ENCODE assay signal across 8 cellular contexts in the genomic region with DNA sequence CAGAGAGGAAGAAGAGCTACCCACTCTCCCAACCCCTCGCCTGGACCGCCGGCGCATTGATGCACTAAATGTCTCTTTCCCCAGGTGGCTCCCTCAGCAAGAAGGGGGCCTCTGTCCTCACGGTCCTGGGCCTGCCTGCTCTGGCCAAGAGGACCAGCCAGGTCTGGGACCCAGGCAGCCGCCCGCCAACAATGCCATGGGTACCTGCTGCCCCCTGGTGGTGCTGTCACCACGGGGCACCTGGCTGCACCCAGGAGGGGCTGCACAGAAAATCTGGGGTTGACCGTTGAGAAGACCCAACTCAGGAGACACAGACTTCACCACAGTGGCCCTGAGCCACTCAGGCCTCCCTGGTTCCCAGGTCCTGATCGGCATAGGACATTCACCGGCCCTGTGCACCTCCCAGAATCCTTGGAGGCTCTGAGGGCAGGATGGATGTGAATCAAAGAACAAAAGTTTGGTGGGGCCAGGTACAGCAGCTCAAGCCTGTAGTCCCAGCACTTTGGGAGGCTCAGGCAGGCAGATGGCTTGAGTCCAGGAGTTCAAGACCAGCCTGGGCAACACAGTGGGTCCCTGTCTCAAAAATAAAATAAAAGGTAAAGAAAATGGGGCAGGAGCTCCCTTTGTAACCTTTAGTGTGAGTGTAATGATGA. TPM values are rescaled to one million over a fixed set of nuclear protein-coding genes. Genes with fewer than 3 reads are reported as not detected.
DNase-seq lines count a peak whose midpoint lies in the region; ATAC-seq, FAIRE-seq and TF ChIP-seq lines count a peak whose summit lies in the region.

No MANE protein-coding gene starts in this region.

- peak overlapping the region; percentile 70 for H3K4me3 Mint-ChIP-seq in activated T-helper 1 cell treated with anti-CD3 and anti-CD28 coated beads, Interleukin-12 subunit alpha, Interleukin-12 subunit beta, Interleukin-2, Interleukin-4 antibody, amounts not matched to agents 30 ng/mL and 10 ng/mL and 1 ng/mL, durations not matched to agents 14 hours and 24 hours and 36 hours

- H3K27ac Mint-ChIP-seq in activated T-helper 1 cell treated with anti-CD3 and anti-CD28 coated beads, Interleukin-12 subunit alpha, Interleukin-12 subunit beta, Interleukin-2, Interleukin-4 antibody, amounts not matched to agents 30 ng/mL and 10 ng/mL and 1 ng/mL, durations not matched to agents 14 hours and 24 hours and 36 hours: no peak overlapping the region

- H3K4me1 ChIP-seq in testis: peaks cover 9% of the 10 kb centered on the region

- H3K4me1 Mint-ChIP-seq in activated T-helper 1 cell treated with anti-CD3 and anti-CD28 coated beads, Interleukin-12 subunit alpha, Interleukin-12 subunit beta, Interleukin-2, Interleukin-4 antibody, amounts not matched to agents 30 ng/mL and 10 ng/mL and 1 ng/mL, durations not matched to agents 14 hours and 24 hours and 36 hours (ENCODE audit: low read depth): no peaks in the 10 kb centered on the region

- 18 to 24% methylated on average over 6 to 11 of the region's 11 CpGs for WGBS in testis, 2 donors

- in situ Hi-C loops in Caki2 (cut with HindIII; ENCODE audit: low pct_unique_long_range_greater_than_20kb, low sequenced_read_pairs): no loop called here

- FAIRE-seq in HTR-8/SVneo (lab: Jason Lieb, UNC): peak; percentile 76

- TF ChIP-seq CTCF in RWPE1 (conservative IDR thresholded peaks at IDR 0.05; ENCODE audit: low read depth) (peak; percentile 100), fibroblast of the aortic adventitia (IDR thresholded peaks at IDR 0.05; ENCODE audit: insufficient read depth, low read length) (peak; percentile 99), testis (IDR thresholded peaks at IDR 0.05) (peak; percentile 98 to 99 (median 98))

- no peak for ATAC-seq in HG03521 (IDR thresholded peaks at IDR 0.05; ENCODE audit: unreplicated experiment)

- no peaks in the 10 kb centered on the region for H3K27me3 ChIP-seq in testis

- no peaks in the 10 kb centered on the region for H3K36me3 Mint-ChIP-seq in activated T-helper 1 cell treated with anti-CD3 and anti-CD28 coated beads, Interleukin-12 subunit alpha, Interleukin-12 subunit beta, Interleukin-2, Interleukin-4 antibody, amounts not matched to agents 30 ng/mL and 10 ng/mL and 1 ng/mL, durations not matched to agents 14 hours and 24 hours and 36 hours (ENCODE audit: low read depth)

- DNase-seq in Caki2 (ENCODE audit: low read depth) (peak; percentile 55), HTR-8/SVneo (ENCODE audit: insufficient read length, low spot score) (peak; percentile 75), RWPE1 (ENCODE audit: low spot score) (peak; percentile 88), fibroblast of the aortic adventitia (ENCODE audit: low read depth) (peak; percentile 66), nucleus accumbens (lab: John Stamatoyannopoulos, UW) (peak in 50 of 56 donors; percentile 32 to 85 (median 57)), testis (peak; percentile 78)
- DNase-seq in activated T-helper 1 cell treated with anti-CD3 and anti-CD28 coated beads, Interleukin-12 subunit alpha, Interleukin-12 subunit beta, Interleukin-2, Interleukin-4 antibody, amounts not matched to agents 30 ng/mL and 10 ng/mL and 1 ng/mL, durations not matched to agents 14 hours and 24 hours and 36 hours (ENCODE audit: low spot score): peak; percentile 51

- intact Hi-C loops in activated T-helper 1 cell treated with anti-CD3 and anti-CD28 coated beads, Interleukin-12 subunit alpha, Interleukin-12 subunit beta, Interleukin-2, Interleukin-4 antibody, amounts not matched to agents 30 ng/mL and 10 ng/mL and 1 ng/mL, durations not matched to agents 14 hours and 24 hours and 36 hours (cut with micrococcal nuclease): loop anchor here (1.0 to 5.0 kb wide), 4 partner anchors 105 to 577 kb away; partner anchors contain the start of gene REXO4
- intact Hi-C loops in testis (cut with DNase I; ENCODE audit: low total_unique reads): no loop called here

- H3K36me3 ChIP-seq in testis (ENCODE audit: low read depth, missing control alignments): no peaks in the 10 kb centered on the region

- H3K27ac ChIP-seq in RWPE1: peak overlapping the region; percentile 99
- H3K27ac ChIP-seq in testis: no peak overlapping the region

- H3K4me3 ChIP-seq in fibroblast of the aortic adventitia (ENCODE audit: low read depth, low read length) (no peak overlapping the region), testis (no peak overlapping the region)

- no peak for TF ChIP-seq POLR2A in testis (IDR thresholded peaks at IDR 0.05)

- H3K9me3 ChIP-seq in testis: no peaks in the 10 kb centered on the region

- peaks cover 19% of the 10 kb centered on the region for H3K27me3 Mint-ChIP-seq in activated T-helper 1 cell treated with anti-CD3 and anti-CD28 coated beads, Interleukin-12 subunit alpha, Interleukin-12 subunit beta, Interleukin-2, Interleukin-4 antibody, amounts not matched to agents 30 ng/mL and 10 ng/mL and 1 ng/mL, durations not matched to agents 14 hours and 24 hours and 36 hours (ENCODE audit: insufficient read depth)

- no peaks in the 10 kb centered on the region for H3K9me3 Mint-ChIP-seq in activated T-helper 1 cell treated with anti-CD3 and anti-CD28 coated beads, Interleukin-12 subunit alpha, Interleukin-12 subunit beta, Interleukin-2, Interleukin-4 antibody, amounts not matched to agents 30 ng/mL and 10 ng/mL and 1 ng/mL, durations not matched to agents 14 hours and 24 hours and 36 hours

- POLR2A ChIA-PET in RWPE1 (lab: Yijun Ruan, JAX; ENCODE audit: low non-redundant PET): interaction anchor here (1.6 kb wide), 1 partner anchor 212 kb away, joined by 4 read pairs; no protein-coding TSS in a partner anchor

- CTCF ChIA-PET in RWPE1 (lab: Yijun Ruan, JAX): interaction anchor here (0.5 to 3.7 kb wide), 42 partner anchors 10 to 1453 kb away, joined by 3 to 102 read pairs (median 4); no protein-coding TSS in a partner anchor

RNA-seq across cellular contexts. Expression of gene VAV2, which starts 2.4 kb away (rescaled TPM):
- total RNA-seq in Caki2 (2014; rRNA removed; shearing (Covaris generic); ENCODE audit: low replicate concordance): 24.3 and 25.1 TPM in 2 replicates
- 5.4 and 5.8 TPM in 2 replicates for total RNA-seq in activated T-helper 1 cell treated with anti-CD3 and anti-CD28 coated beads, Interleukin-12 subunit alpha, Interleukin-12 subunit beta, Interleukin-2, Interleukin-4 antibody, amounts not matched to agents 30 ng/mL and 10 ng/mL and 1 ng/mL, durations not matched to agents 14 hours and 24 hours and 36 hours
- 3.5 and 10.9 TPM in 2 replicates for total RNA-seq in fibroblast of the aortic adventitia (ENCODE audit: low replicate concordance)
- 10 to 100 TPM; 12.2 to 14.1 TPM for total RNA-seq in testis
- polyA plus RNA-seq in testis (ENCODE audit: insufficient read depth, low read depth, low replicate concordance): 11.0 TPM

RNA-seq across cellular contexts. Expression of gene BRD3OS, which starts 30.8 kb away (rescaled TPM):
- 27.1 and 30.5 TPM in 2 replicates for total RNA-seq in Caki2 (2014; rRNA removed; shearing (Covaris generic); ENCODE audit: low replicate concordance)
- total RNA-seq in activated T-helper 1 cell treated with anti-CD3 and anti-CD28 coated beads, Interleukin-12 subunit alpha, Interleukin-12 subunit beta, Interleukin-2, Interleukin-4 antibody, amounts not matched to agents 30 ng/mL and 10 ng/mL and 1 ng/mL, durations not matched to agents 14 hours and 24 hours and 36 hours: 12.3 and 14.5 TPM in 2 replicates
- total RNA-seq in fibroblast of the aortic adventitia (ENCODE audit: low replicate concordance): 11.5 and 26.2 TPM in 2 replicates
- 10 to 100 TPM; 18.9 to 19.0 TPM for total RNA-seq in testis
- polyA plus RNA-seq in testis (ENCODE audit: insufficient read depth, low read depth, low replicate concordance): 29.5 TPM
